ENCODE assay signal across 20 cellular contexts in the genomic region with DNA sequence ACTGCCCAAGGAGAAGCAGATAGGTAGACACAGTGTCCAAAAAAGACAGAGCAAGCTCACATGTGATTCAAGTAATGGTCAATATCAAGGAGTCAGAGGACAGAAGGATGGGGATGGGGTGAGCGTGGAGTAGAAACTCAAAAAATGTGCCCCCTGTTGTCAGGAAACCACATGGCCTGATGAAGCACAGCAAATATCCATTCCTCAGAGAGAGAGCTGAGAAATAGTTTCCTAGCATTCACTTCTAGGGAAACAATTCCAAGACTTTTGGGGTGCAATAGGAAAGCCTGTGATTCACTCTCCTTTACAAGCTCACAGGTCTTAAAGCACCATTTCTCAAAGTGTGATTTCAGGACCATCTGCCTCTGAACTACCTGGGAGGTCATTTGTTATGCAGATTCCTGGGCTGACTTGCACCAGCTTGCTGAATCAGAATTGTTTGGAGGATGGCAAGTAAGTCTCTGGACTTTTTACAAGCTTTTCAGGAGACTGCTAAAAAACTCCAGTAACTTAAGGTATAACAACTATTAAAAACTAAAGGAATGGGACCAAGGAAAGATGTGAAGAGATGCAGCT.
DNase-seq lines count a peak whose midpoint lies in the region; ATAC-seq and TF ChIP-seq lines count a peak whose summit lies in the region.
"Had no signal": no experiment of that assay in that cellular context is flagged by ENCODE, and none has a peak within 500 bp of the region (broad histone marks: within the 10 kb centered on the region; RNA-seq: fewer than 3 reads in every experiment).

No MANE protein-coding gene starts in this region.

- no peak overlapping the region for H3K14ac ChIP-seq in H9 (ENCODE audit: insufficient read depth, low read length)

- H2BK12ac ChIP-seq in H9 (ENCODE audit: insufficient read length, low read depth, low read length): no peak overlapping the region

- H3K9ac ChIP-seq in H9 (ENCODE audit: extremely low read depth, insufficient read length, low read length): no peak overlapping the region
- no peak overlapping the region for H3K9ac ChIP-seq in mesendoderm (ENCODE audit: low read length)
- H3K9ac ChIP-seq: BLaER1 treated with 17β-estradiol and CSF1 and Interleukin-3, amounts not matched to agents 10 nM and 100 nM had no signal

- H4K8ac ChIP-seq in H9 (replicated peaks; ENCODE audit: insufficient read length, low read depth, low read length) (no peak overlapping the region), mesendoderm (ENCODE audit: low read depth, low read length) (no peak overlapping the region)

- H3K4me1 ChIP-seq in H9 (ENCODE audit: insufficient read depth, low read length) (peaks cover 6% of the 10 kb centered on the region; the same call in 1 of the 2 replicates), mesendoderm (ENCODE audit: control insufficient read depth, low read depth, low read length) (no peaks in the 10 kb centered on the region)
- H3K4me1 ChIP-seq: BLaER1 treated with 17β-estradiol and CSF1 and Interleukin-3, amounts not matched to agents 10 nM and 100 nM; HAP-1 had no signal

- H3K23ac ChIP-seq in H9 (ENCODE audit: insufficient read length, low read depth, low read length) (no peak overlapping the region), mesendoderm (ENCODE audit: low read length) (no peak overlapping the region)

- H2BK5ac ChIP-seq in H9 (ENCODE audit: insufficient read length, low read length): no peak overlapping the region
- no peak overlapping the region for H2BK5ac ChIP-seq in mesendoderm (ENCODE audit: low read length)

- no peak overlapping the region for H3K4me3 ChIP-seq in mesendoderm (ENCODE audit: low read length)
- H3K4me3 ChIP-seq: BLaER1 treated with 17β-estradiol and CSF1 and Interleukin-3, amounts not matched to agents 10 nM and 100 nM; HAP-1; SK-N-MC had no signal

- H3K4ac ChIP-seq in H9 (ENCODE audit: low read depth, low read length) (no peak overlapping the region), mesendoderm (ENCODE audit: low read depth, low read length) (no peak overlapping the region)

- H3K4me3 Mint-ChIP-seq in H9 (no peak overlapping the region), WTC11 (no peak overlapping the region; the same call in 1 of the 2 replicates)
- no peak overlapping the region for H3K4me3 Mint-ChIP-seq in stimulated activated memory B cell treated with anti-CD40 and anti-IgM and Interleukin-4, amounts not matched to agents 10 μg/mL and 1 μg/mL and 100 μg/mL, for 72 hours
- H3K4me3 Mint-ChIP-seq: CD8-positive, alpha-beta T cell had no signal

- WGBS in H9 (ENCODE audit: extremely low coverage, insufficient read length, low lambda C conversion rate): no CpG with 5 or more reads among the region's 1 CpG
- WGBS in mesendoderm (ENCODE audit: extremely low coverage, insufficient coverage, low lambda C conversion rate): no CpG with 5 or more reads among the region's 1 CpG

- H4K5ac ChIP-seq in H9 (ENCODE audit: insufficient read length, low read depth, low read length): no peak overlapping the region
- H4K5ac ChIP-seq in mesendoderm (ENCODE audit: low read length): no peak overlapping the region

- peak overlapping the region in 1 of 3 experiments; percentile 28; a peak in 3 of 7 replicates for H3K27ac Mint-ChIP-seq in H9
- H3K27ac Mint-ChIP-seq in WTC11: peak overlapping the region; percentile 55; the same call in 1 of the 2 replicates
- H3K27ac Mint-ChIP-seq in stimulated activated memory B cell treated with anti-CD40 and anti-IgM and Interleukin-4, amounts not matched to agents 10 μg/mL and 1 μg/mL and 100 μg/mL, for 72 hours: no peak overlapping the region
- H3K27ac Mint-ChIP-seq: CD8-positive, alpha-beta T cell had no signal

- DNase-seq in H9 (peak; percentile 49), WTC11 (ENCODE audit: low spot score) (peak; percentile 23), iPS DF 4.7 (ENCODE audit: extremely low read depth, low spot score) (peak; percentile 49), mesendoderm (peak; percentile 75), NCI-H2081 (lab: John Stamatoyannopoulos, UW) (no peak)
- DNase-seq: Calu3; CD8-positive, alpha-beta T cell; NCI-H1092 treated with DMSO at 0.1 percent for 48 hours; NCI-H146; NCI-H2029 treated with DMSO at 0.1 percent for 48 hours; NCI-H2171 treated with DMSO at 0.1 percent for 48 hours; NCI-H446; OCI-M1; SHP77 had no signal

- CTCF ChIA-PET in WTC11 (lab: Charles Lee): interaction anchor here (0.5 to 0.8 kb wide), 4 partner anchors 79 to 1272 kb away, joined by 3 to 4 read pairs (median 4); no protein-coding TSS in a partner anchor

- H4K20me1 ChIP-seq in H9 (ENCODE audit: control insufficient read depth, insufficient read depth, insufficient read length): no peaks in the 10 kb centered on the region
- H4K20me1 ChIP-seq: BLaER1 treated with 17β-estradiol and CSF1 and Interleukin-3, amounts not matched to agents 10 nM and 100 nM had no signal

- no peak overlapping the region for H3K27ac ChIP-seq in H9 (ENCODE audit: insufficient read length, low read depth, low read length)
- peak overlapping the region; percentile 4 for H3K27ac ChIP-seq in mesendoderm (ENCODE audit: low read depth, low read length)
- H3K27ac ChIP-seq: BLaER1 treated with 17β-estradiol and CSF1 and Interleukin-3, amounts not matched to agents 10 nM and 100 nM; SK-N-MC had no signal

- H3K4me2 ChIP-seq in H9 (ENCODE audit: insufficient read depth, insufficient read length, low read length) (no peak overlapping the region), mesendoderm (ENCODE audit: low read length) (no peak overlapping the region)
- H3K4me2 ChIP-seq: BLaER1 treated with 17β-estradiol and CSF1 and Interleukin-3, amounts not matched to agents 10 nM and 100 nM had no signal

- H2BK120ac ChIP-seq in H9 (ENCODE audit: low read depth, low read length, poor library complexity, severe bottlenecking): no peak overlapping the region
- no peak overlapping the region for H2BK120ac ChIP-seq in mesendoderm (ENCODE audit: low read depth, low read length)

- H3K23me2 ChIP-seq in H9 (ENCODE audit: insufficient read length, low read depth, low read length, poor library complexity, severe bottlenecking): no peaks in the 10 kb centered on the region

- no peaks in the 10 kb centered on the region for H3K36me3 ChIP-seq in mesendoderm (ENCODE audit: control insufficient read depth, insufficient read depth, low read length)
- H3K36me3 ChIP-seq: BLaER1 treated with 17β-estradiol and CSF1 and Interleukin-3, amounts not matched to agents 10 nM and 100 nM; HAP-1 had no signal

- H3K18ac ChIP-seq in H9 (ENCODE audit: insufficient read length, low read depth, low read length) (no peak overlapping the region), mesendoderm (ENCODE audit: low read length) (no peak overlapping the region)

- H2AK5ac ChIP-seq in H9 (ENCODE audit: insufficient read length, low read length) (no peak overlapping the region), mesendoderm (ENCODE audit: low read length) (no peak overlapping the region)

- H3K4me1 Mint-ChIP-seq in H9: peaks cover 17 to 19% of the 10 kb centered on the region in 2 experiments
- H3K4me1 Mint-ChIP-seq in WTC11: peaks cover 21% of the 10 kb centered on the region
- no peaks in the 10 kb centered on the region for H3K4me1 Mint-ChIP-seq in stimulated activated memory B cell treated with anti-CD40 and anti-IgM and Interleukin-4, amounts not matched to agents 10 μg/mL and 1 μg/mL and 100 μg/mL, for 72 hours

- no peaks in the 10 kb centered on the region for H3K79me2 ChIP-seq in H9 (ENCODE audit: insufficient read depth, low read length)
- no peaks in the 10 kb centered on the region for H3K79me2 ChIP-seq in mesendoderm (ENCODE audit: control insufficient read depth, insufficient read depth, low read length)

- no peak overlapping the region for H4K91ac ChIP-seq in H9 (ENCODE audit: insufficient read length, low read depth, low read length)

- H3K36me3 Mint-ChIP-seq in H9 (ENCODE audit: insufficient read depth in 1 of 3, low read depth in 3 of 3) (peaks cover 2 to 9% (median 3%) of the 10 kb centered on the region in 3 experiments; a peak in 4 of 7 replicates), WTC11 (peaks cover 9% of the 10 kb centered on the region)
- no peaks in the 10 kb centered on the region for H3K36me3 Mint-ChIP-seq in stimulated activated memory B cell treated with anti-CD40 and anti-IgM and Interleukin-4, amounts not matched to agents 10 μg/mL and 1 μg/mL and 100 μg/mL, for 72 hours
- H3K36me3 Mint-ChIP-seq: CD8-positive, alpha-beta T cell had no signal

- POLR2A ChIA-PET in WTC11 (lab: Charles Lee): no interaction called here

- H3K79me1 ChIP-seq in H9 (ENCODE audit: insufficient read depth, low read depth, low read length, poor library complexity, severe bottlenecking) (no peaks in the 10 kb centered on the region), mesendoderm (ENCODE audit: low read length) (no peaks in the 10 kb centered on the region)

- no peak overlapping the region for H3T11ph ChIP-seq in H9 (ENCODE audit: low read length)

- H3K9me3 Mint-ChIP-seq in H9 (peaks cover 8 to 11% of the 10 kb centered on the region in 2 experiments; a peak in 4 of 5 replicates), WTC11 (peaks cover 13% of the 10 kb centered on the region)
- H3K9me3 Mint-ChIP-seq in stimulated activated memory B cell treated with anti-CD40 and anti-IgM and Interleukin-4, amounts not matched to agents 10 μg/mL and 1 μg/mL and 100 μg/mL, for 72 hours: peaks cover 3% of the 10 kb centered on the region

- H3K9me3 ChIP-seq in H9 (ENCODE audit: control insufficient read depth, low read depth, low read length): no peaks in the 10 kb centered on the region
- H3K9me3 ChIP-seq: HAP-1 had no signal

- H2AFZ ChIP-seq in H9 (ENCODE audit: low read length): no peak overlapping the region

- no peaks in the 10 kb centered on the region for H3K27me3 Mint-ChIP-seq in H9 (ENCODE audit: low read depth)
- H3K27me3 Mint-ChIP-seq in WTC11 (ENCODE audit: low read depth): no peaks in the 10 kb centered on the region
- no peaks in the 10 kb centered on the region for H3K27me3 Mint-ChIP-seq in stimulated activated memory B cell treated with anti-CD40 and anti-IgM and Interleukin-4, amounts not matched to agents 10 μg/mL and 1 μg/mL and 100 μg/mL, for 72 hours

- H2BK20ac ChIP-seq in H9 (ENCODE audit: low read depth, low read length, poor library complexity, severe bottlenecking): no peak overlapping the region

- no peaks in the 10 kb centered on the region for H3K27me3 ChIP-seq in H9 (ENCODE audit: insufficient read depth, low read length)
- H3K27me3 ChIP-seq in mesendoderm (ENCODE audit: insufficient read depth, low read length, poor library complexity): no peaks in the 10 kb centered on the region
- H3K27me3 ChIP-seq: BLaER1 treated with 17β-estradiol and CSF1 and Interleukin-3, amounts not matched to agents 10 nM and 100 nM had no signal

- ATAC-seq in WTC11: peak; percentile 85
- ATAC-seq in stimulated activated memory B cell treated with anti-CD40 and anti-IgM and Interleukin-4, amounts not matched to agents 10 μg/mL and 1 μg/mL and 100 μg/mL, for 72 hours: no peak
- no peak for ATAC-seq in GM21515 (IDR thresholded peaks at IDR 0.05; ENCODE audit: unreplicated experiment)
- ATAC-seq in GM18505 (IDR thresholded peaks at IDR 0.05; ENCODE audit: unreplicated experiment): no peak
- ATAC-seq: CD8-positive, alpha-beta T cell had no signal

- H3K56ac ChIP-seq in H9 (ENCODE audit: insufficient read length, low read depth, low read length) (no peak overlapping the region), mesendoderm (ENCODE audit: low read length) (no peak overlapping the region)

- H2BK15ac ChIP-seq in H9 (ENCODE audit: low read depth, low read length) (no peak overlapping the region), mesendoderm (replicated peaks; ENCODE audit: low read depth) (no peak overlapping the region)

- no peak for TF ChIP-seq POLR2A in GM18505 (IDR thresholded peaks at IDR 0.05; ENCODE audit: borderline replicate concordance, extremely low read depth, insufficient read depth, insufficient read length)

- TF ChIP-seq CTCF in H9 (conservative IDR thresholded peaks at IDR 0.05): peak; percentile 38; the same call in 2 of the 3 replicates
- TF ChIP-seq CTCF in WTC11 (IDR thresholded peaks at IDR 0.05): no peak

Comparison
In these comparisons a context has a peak if more than half of its experiments do, and no peak if none do; other contexts are left out.
1. DNase-seq: peak in H9 (single experiment), WTC11 (single experiment), iPS DF 4.7 (single experiment) and mesendoderm (single experiment); none in NCI-H2081 (0 of 2).